Comparison of ENCODE assay signal across 8 cellular contexts in genomic region chr2:11477994-11478393, GRCh38. TPM values are rescaled to one million over a fixed set of nuclear protein-coding genes. Genes with fewer than 3 reads are reported as not detected.
A peak's percentile ranks its signal among the peaks of the same experiment; 100 is the strongest.
DNase-seq lines count a peak whose midpoint lies in the region; ATAC-seq, FAIRE-seq and TF ChIP-seq lines count a peak whose summit lies in the region.

No MANE protein-coding gene starts in this region.

- peaks cover 25 to 41% of the 10 kb centered on the region in 2 experiments for H3K27me3 ChIP-seq in endothelial cell of umbilical vein (ENCODE audit: control insufficient read depth in 2 of 2, insufficient read depth in 2 of 2, low read length in 2 of 2)

- no peaks in the 10 kb centered on the region for H3K9me3 ChIP-seq in endothelial cell of umbilical vein (replicated peaks; ENCODE audit: control insufficient read depth, insufficient read depth, low read length)

- peaks cover 27% of the 10 kb centered on the region for H3K27me3 Mint-ChIP-seq in activated CD8-positive, alpha-beta memory T cell treated with anti-CD3 and anti-CD28 coated beads, Interleukin-2, amount 10 ng/mL, durations not matched to agents 7 days and 5 days

- dilution Hi-C loops in endothelial cell of umbilical vein (cut with MboI; ENCODE audit: extremely low pct_ligation_motif_present, low sequenced_read_pairs): no loop called here

- peak; percentile 80 for ATAC-seq in GM18868 (IDR thresholded peaks at IDR 0.05; ENCODE audit: unreplicated experiment)
- ATAC-seq in HG03442 (IDR thresholded peaks at IDR 0.05; ENCODE audit: unreplicated experiment): peak; percentile 74
- peak; percentile 78 for ATAC-seq in activated CD8-positive, alpha-beta memory T cell treated with anti-CD3 and anti-CD28 coated beads, Interleukin-2, amount 10 ng/mL, durations not matched to agents 7 days and 5 days

- peaks cover under 1% of the 10 kb centered on the region for H3K4me1 Mint-ChIP-seq in activated CD8-positive, alpha-beta memory T cell treated with anti-CD3 and anti-CD28 coated beads, Interleukin-2, amount 10 ng/mL, durations not matched to agents 7 days and 5 days

- no peaks in the 10 kb centered on the region for H4K20me1 ChIP-seq in endothelial cell of umbilical vein (replicated peaks; ENCODE audit: control insufficient read depth, extremely low read depth, insufficient read depth, low read length)

- intact Hi-C loops in endothelial cell of umbilical vein (cut with micrococcal nuclease): loop anchor here (1.0 kb wide), 4 partner anchors 106 to 301 kb away; no protein-coding TSS in a partner anchor

- POLR2A ChIA-PET in endothelial cell of umbilical vein (lab: Charles Lee): no interaction called here

- no peak overlapping the region for H3K27ac Mint-ChIP-seq in activated CD8-positive, alpha-beta memory T cell treated with anti-CD3 and anti-CD28 coated beads, Interleukin-2, amount 10 ng/mL, durations not matched to agents 7 days and 5 days

- no peak overlapping the region for H2AFZ ChIP-seq in endothelial cell of umbilical vein (ENCODE audit: low read depth, low read length)

- no TSS peak for BruUV-seq in endothelial cell of umbilical vein (replicated peaks; lab: Mats Ljungman, UMichigan)

- TF ChIP-seq CTCF in AG10803 (conservative IDR thresholded peaks at IDR 0.05; ENCODE audit: low read length) (peak; percentile 87), endothelial cell of umbilical vein (IDR thresholded peaks at IDR 0.05; ENCODE audit: extremely low read depth in 1 of 2, insufficient read depth in 1 of 2, low read depth in 1 of 2, low read length in 2 of 2) (peak; percentile 68 to 73)

- no peaks in the 10 kb centered on the region for H3K9me1 ChIP-seq in endothelial cell of umbilical vein (replicated peaks; ENCODE audit: control insufficient read depth, extremely low read depth, insufficient read depth, low read length)

- CTCF ChIA-PET in activated CD8-positive, alpha-beta memory T cell treated with anti-CD3 and anti-CD28 coated beads, Interleukin-2, amount 10 ng/mL, durations not matched to agents 7 days and 5 days (lab: Charles Lee): interaction anchor here (0.6 to 9.9 kb wide), 17 partner anchors 8 to 348 kb away, joined by 3 to 186 read pairs (median 4); partner anchors contain the start of genes E2F6 and ROCK2
- CTCF ChIA-PET in endothelial cell of umbilical vein (lab: Charles Lee): interaction anchor here (0.6 to 5.9 kb wide), 37 partner anchors 8 to 645 kb away, joined by 3 to 247 read pairs (median 5); partner anchors contain the start of genes E2F6 and LPIN1

- peaks cover under 1% of the 10 kb centered on the region for H3K36me3 Mint-ChIP-seq in activated CD8-positive, alpha-beta memory T cell treated with anti-CD3 and anti-CD28 coated beads, Interleukin-2, amount 10 ng/mL, durations not matched to agents 7 days and 5 days

- FAIRE-seq in endothelial cell of umbilical vein (lab: Jason Lieb, UNC): peak; percentile 67

- H3K79me2 ChIP-seq in endothelial cell of umbilical vein (ENCODE audit: control insufficient read depth, insufficient read depth, low read length): no peaks in the 10 kb centered on the region

- H3K9ac ChIP-seq in endothelial cell of umbilical vein (replicated peaks; ENCODE audit: extremely low read depth, insufficient read depth, low read length): no peak overlapping the region

- no peak for TF ChIP-seq POLR2A in endothelial cell of umbilical vein (IDR thresholded peaks at IDR 0.05; ENCODE audit: low read depth, low read length)

- H3K4me1 ChIP-seq in endothelial cell of umbilical vein (ENCODE audit: control insufficient read depth, extremely low read depth, insufficient read depth, low read length): no peaks in the 10 kb centered on the region

- H3K4me3 Mint-ChIP-seq in activated CD8-positive, alpha-beta memory T cell treated with anti-CD3 and anti-CD28 coated beads, Interleukin-2, amount 10 ng/mL, durations not matched to agents 7 days and 5 days: no peak overlapping the region

- H3K9me3 Mint-ChIP-seq in activated CD8-positive, alpha-beta memory T cell treated with anti-CD3 and anti-CD28 coated beads, Interleukin-2, amount 10 ng/mL, durations not matched to agents 7 days and 5 days (ENCODE audit: low read depth): no peaks in the 10 kb centered on the region

- H3K4me2 ChIP-seq in endothelial cell of umbilical vein (ENCODE audit: insufficient read depth, low read length): no peak overlapping the region

- H3K4me3 ChIP-seq in AG10803 (ENCODE audit: low read length) (no peak overlapping the region), endothelial cell of umbilical vein (replicated peaks in 1 of 3; ENCODE audit: insufficient read depth in 1 of 3, low read depth in 1 of 3, low read length in 3 of 3) (no peak overlapping the region)

- DNase-seq in AG10803 (ENCODE audit: low read depth) (peak; percentile 78), NCI-H82 treated with DMSO at 0.1 percent for 48 hours (lab: John Stamatoyannopoulos, UW; ENCODE audit: unreplicated experiment) (peak; percentile 30), endothelial cell of umbilical vein (ENCODE audit: low read depth, low spot score) (peak; percentile 69), mucosa of gallbladder (ENCODE audit: low spot score) (peak; percentile 89)
- peak; percentile 89 for DNase-seq in activated CD8-positive, alpha-beta memory T cell treated with anti-CD3 and anti-CD28 coated beads, Interleukin-2, amount 10 ng/mL, durations not matched to agents 7 days and 5 days
- DNase-seq in stimulated activated CD8-positive, alpha-beta memory T cell treated with anti-CD3 and anti-CD28 coated beads, Interleukin-4, amount 100 ng/mL, for 48 hours: peak; percentile 95

- H3K36me3 ChIP-seq in endothelial cell of umbilical vein (ENCODE audit: control insufficient read depth in 2 of 2, extremely low read depth in 1 of 2, insufficient read depth in 2 of 2, low read length in 2 of 2): no peaks in the 10 kb centered on the region

- no peak overlapping the region for H3K27ac ChIP-seq in endothelial cell of umbilical vein (ENCODE audit: insufficient read depth, low read depth, low read length)

TF ChIP-seq in endothelial cell of umbilical vein, 7 proteins besides CTCF, POLR2A, EP300 and RAD21:
- TF ChIP-seq EZH2 (IDR thresholded peaks at IDR 0.05; ENCODE audit: borderline replicate concordance, low read depth, low read length, severe bottlenecking): peak; percentile 43
- TF ChIP-seq, protein P1, sequence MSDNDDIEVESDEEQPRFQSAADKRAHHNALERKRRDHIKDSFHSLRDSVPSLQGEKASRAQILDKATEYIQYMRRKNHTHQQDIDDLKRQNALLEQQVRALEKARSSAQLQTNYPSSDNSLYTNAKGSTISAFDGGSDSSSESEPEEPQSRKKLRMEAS (IDR thresholded peaks at IDR 0.05; ENCODE audit: insufficient read depth, insufficient read length): no peak

RNA-seq across cellular contexts. Expression of gene E2F6, which starts 12.0 kb away (rescaled TPM):
- 10 to 100 TPM in 1 of 2 experiments, 1 to 10 TPM in 1; 7.5 to 11.8 TPM for total RNA-seq in activated CD8-positive, alpha-beta memory T cell treated with anti-CD3 and anti-CD28 coated beads, Interleukin-2, amount 10 ng/mL, durations not matched to agents 7 days and 5 days
- total RNA-seq in endothelial cell of umbilical vein (14.6 and 15.7 TPM in 2 replicates), mucosa of gallbladder (9.0 TPM)
- 7.1 and 7.9 TPM in 2 replicates for polyA plus RNA-seq in endothelial cell of umbilical vein
- polyA plus RNA-seq in endothelial cell of umbilical vein (2011; cell fraction: cytosol; rRNA removed): 8.0 and 8.9 TPM in 2 replicates
- polyA plus RNA-seq in endothelial cell of umbilical vein (2011; cell fraction: nucleus; rRNA removed): 14.1 and 16.6 TPM in 2 replicates
- 12.7 and 13.3 TPM in 2 replicates for polyA plus RNA-seq in endothelial cell of umbilical vein (2012)
- polyA minus RNA-seq in endothelial cell of umbilical vein: 8.5 and 9.0 TPM in 2 replicates
- 9.2 TPM for polyA minus RNA-seq in endothelial cell of umbilical vein (2011; cell fraction: cytosol; rRNA and poly(A)+ RNA removed)
- polyA minus RNA-seq in endothelial cell of umbilical vein (2011; cell fraction: nucleus; rRNA and poly(A)+ RNA removed): 9.9 and 11.1 TPM in 2 replicates

RNA-seq across cellular contexts. Expression of gene GREB1, which starts 55.9 kb away (rescaled TPM):
- total RNA-seq in activated CD8-positive, alpha-beta memory T cell treated with anti-CD3 and anti-CD28 coated beads, Interleukin-2, amount 10 ng/mL, durations not matched to agents 7 days and 5 days: 1 to 10 TPM in 1 of 2 experiments, under 1 TPM in 1; 0.91 to 1.4 TPM
- 0.23 and 0.58 TPM in 2 replicates for total RNA-seq in endothelial cell of umbilical vein
- 0.17 and 0.19 TPM in 2 replicates for polyA plus RNA-seq in endothelial cell of umbilical vein
- polyA plus RNA-seq in endothelial cell of umbilical vein (2011; cell fraction: cytosol; rRNA removed): 0.10 and 0.14 TPM in 2 replicates
- 0.13 and 0.22 TPM in 2 replicates for polyA plus RNA-seq in endothelial cell of umbilical vein (2011; cell fraction: nucleus; rRNA removed)
- polyA plus RNA-seq in endothelial cell of umbilical vein (2012): 0.11 and 0.14 TPM in 2 replicates
- polyA minus RNA-seq in endothelial cell of umbilical vein: 0.23 TPM in 1 of 2 replicates, not detected in the other
- 1.4 TPM for polyA minus RNA-seq in endothelial cell of umbilical vein (2011; cell fraction: cytosol; rRNA and poly(A)+ RNA removed)
- polyA minus RNA-seq in endothelial cell of umbilical vein (2011; cell fraction: nucleus; rRNA and poly(A)+ RNA removed): 0.14 and 0.43 TPM in 2 replicates
- total RNA-seq in mucosa of gallbladder: 12.5 TPM

Comparison
In these comparisons a context has a peak if more than half of its experiments do, and no peak if none do; other contexts are left out.
1. DNase-seq: peak in every context shown above with its lines; median percentile 95 in stimulated activated CD8-positive, alpha-beta memory T cell treated with anti-CD3 and anti-CD28 coated beads, Interleukin-4, amount 100 ng/mL, for 48 hours; 89 in activated CD8-positive, alpha-beta memory T cell treated with anti-CD3 and anti-CD28 coated beads, Interleukin-2, amount 10 ng/mL, durations not matched to agents 7 days and 5 days; 89 in mucosa of gallbladder; 78 in AG10803; 69 in endothelial cell of umbilical vein; 30 in NCI-H82 treated with DMSO at 0.1 percent for 48 hours.